Comparison of ENCODE assay signal across 1 cellular context in genomic region chr9:137613738-137614523, GRCh38.
TF ChIP-seq lines count a peak whose summit lies in the region.

No MANE protein-coding gene starts in this region.

TF ChIP-seq in HepG2, 621 proteins besides CTCF, POLR2A, EP300 and RAD21:
- TF ChIP-seq ZC3H13 (CRISPR knock-in tag; IDR thresholded peaks at IDR 0.05) (0 out of 2 replicates have a peak, but pooled peaks have one; percentile 5), AGO2 (optimal IDR thresholded peaks at IDR 0.05; ENCODE audit: low read depth, low read length) (peak; percentile 31), RBM39 (IDR thresholded peaks at IDR 0.05; ENCODE audit: low read depth, low read length, poor library complexity, severe bottlenecking) (peak; percentile 15), ZNF138 (CRISPR knock-in tag; IDR thresholded peaks at IDR 0.05; ENCODE audit: low read depth) (0 out of 2 replicates have a peak, but pooled peaks have one; percentile 26), ZBTB7A (CRISPR knock-in tag; IDR thresholded peaks at IDR 0.05) (no peak)
